14 cellular contexts compared by ENCODE assay signal in genomic region chr5:6342689-6343315, GRCh38.
"Had no signal": no experiment of that assay in that cellular context is flagged by ENCODE, and none has a peak within 500 bp of the region (broad histone marks: within the 10 kb centered on the region; RNA-seq: fewer than 3 reads in every experiment).

No MANE protein-coding gene starts in this region.

- H3K27ac ChIP-seq: cardiac muscle cell, heart left ventricle, left lung, transverse colon had no signal

- H3K4me3 ChIP-seq: cardiac muscle cell, heart left ventricle, left lung, transverse colon had no signal

- DNase-seq: activated B cell treated with CpG ODN at 0.5 μM for 24 hours; activated CD4-positive, alpha-beta T cell treated with anti-CD3 and anti-CD28 coated beads, Interleukin-2, amount 50 U/mL, for 1 hour; activated naive CD4-positive, alpha-beta T cell treated with anti-CD3 and anti-CD28 coated beads for 36 hours; activated T-cell treated with anti-CD3 and anti-CD28 coated beads for 4 hours; heart left ventricle; left lung; stimulated activated CD4-positive, alpha-beta T cell treated with anti-CD3 and anti-CD28 coated beads, Interleukin-2, amount 100 ng/mL, for 24 hours; stimulated activated naive CD4-positive, alpha-beta T cell; substantia nigra; transverse colon had no signal

- H3K4me1 ChIP-seq: heart left ventricle, left lung, transverse colon had no signal

- H3K27me3 Mint-ChIP-seq: activated B cell treated with CpG ODN at 0.5 μM for 24 hours; activated T-helper 17 cell treated with anti-CD3 and anti-CD28 coated beads, Interleukin-2, amount 50 U/mL, for 72 hours had no signal

- H3K4me3 Mint-ChIP-seq: activated B cell treated with CpG ODN at 0.5 μM for 24 hours; activated naive CD4-positive, alpha-beta T cell treated with anti-CD3 and anti-CD28 coated beads for 36 hours; activated T-helper 17 cell treated with anti-CD3 and anti-CD28 coated beads, Interleukin-2, amount 50 U/mL, for 72 hours; memory B cell; nephron had no signal

- H3K4me1 Mint-ChIP-seq: activated B cell treated with CpG ODN at 0.5 μM for 24 hours; activated T-helper 17 cell treated with anti-CD3 and anti-CD28 coated beads, Interleukin-2, amount 50 U/mL, for 72 hours; memory B cell; nephron had no signal

- H3K27ac Mint-ChIP-seq: activated B cell treated with CpG ODN at 0.5 μM for 24 hours; activated naive CD4-positive, alpha-beta T cell treated with anti-CD3 and anti-CD28 coated beads for 36 hours; activated T-helper 17 cell treated with anti-CD3 and anti-CD28 coated beads, Interleukin-2, amount 50 U/mL, for 72 hours; memory B cell; nephron had no signal

- H3K9me3 ChIP-seq: heart left ventricle, left lung, transverse colon had no signal

- H3K9me3 Mint-ChIP-seq: activated B cell treated with CpG ODN at 0.5 μM for 24 hours; activated naive CD4-positive, alpha-beta T cell treated with anti-CD3 and anti-CD28 coated beads for 36 hours; activated T-helper 17 cell treated with anti-CD3 and anti-CD28 coated beads, Interleukin-2, amount 50 U/mL, for 72 hours; memory B cell; nephron had no signal

- H3K27me3 ChIP-seq: cardiac muscle cell, heart left ventricle, left lung, transverse colon had no signal

- H3K36me3 ChIP-seq: cardiac muscle cell, heart left ventricle, left lung, transverse colon had no signal
